In the genomic region with DNA sequence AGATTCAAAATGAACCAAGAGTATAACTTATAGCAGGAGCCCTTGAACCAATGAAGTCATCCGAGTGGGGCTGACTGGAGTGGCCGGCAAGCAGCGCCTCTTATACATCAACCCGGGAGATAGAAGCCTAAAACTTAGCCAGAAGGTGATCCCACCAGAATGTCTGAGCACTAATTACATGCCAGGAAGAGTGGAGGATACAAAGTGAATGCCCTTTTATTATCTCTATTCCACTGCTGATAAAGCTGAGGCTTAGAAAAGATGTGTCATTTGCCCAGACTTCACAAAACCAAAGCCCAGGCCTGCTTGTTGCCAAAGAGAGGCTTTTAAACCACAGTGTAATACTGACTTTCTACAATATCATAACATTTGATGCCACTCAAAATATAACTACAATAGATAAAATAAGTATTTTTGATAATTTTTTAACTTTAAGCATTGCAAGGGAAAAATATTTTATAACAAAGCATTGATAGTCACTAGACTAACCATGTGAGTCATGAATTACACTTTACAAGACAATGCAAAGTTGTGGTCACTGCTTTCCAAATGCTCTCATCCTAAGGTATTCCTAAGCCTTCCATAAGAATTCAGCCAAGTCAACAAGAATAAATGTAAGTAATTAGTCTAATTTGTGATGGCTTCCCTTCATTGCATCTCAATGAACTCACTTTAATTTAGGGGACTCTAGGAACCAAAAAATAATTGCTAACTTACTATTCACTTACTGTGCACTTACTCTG, we compare ENCODE assay signal across 18 cellular contexts. TPM values are rescaled to one million over a fixed set of nuclear protein-coding genes. Genes with fewer than 3 reads are reported as not detected.
A peak's percentile ranks its signal among the peaks of the same experiment; 100 is the strongest.
DNase-seq lines count a peak whose midpoint lies in the region; ATAC-seq, FAIRE-seq and TF ChIP-seq lines count a peak whose summit lies in the region.
"Had no signal": no experiment of that assay in that cellular context is flagged by ENCODE, and none has a peak within 500 bp of the region (broad histone marks: within the 10 kb centered on the region; RNA-seq: fewer than 3 reads in every experiment).

No MANE protein-coding gene starts in this region.

- peak; percentile 92 for FAIRE-seq in astrocyte (lab: Jason Lieb, UNC)
- no peak for FAIRE-seq in urothelium cell line (lab: Jason Lieb, UNC)

- CTCF ChIA-PET in MCF 10A (lab: Yijun Ruan, JAX): no interaction called here

- H2AFZ ChIP-seq in astrocyte (ENCODE audit: low read depth, low read length): peak overlapping the region; percentile 13

- no peaks in the 10 kb centered on the region for H3K4me1 Mint-ChIP-seq in MCF 10A (ENCODE audit: insufficient read depth, unreplicated experiment)
- H3K4me1 Mint-ChIP-seq in astrocyte (ENCODE audit: low read depth, unreplicated experiment): peaks cover 48% of the 10 kb centered on the region

- peak; percentile 31 for DNase-seq in MCF 10A (ENCODE audit: unreplicated experiment)
- no peak for DNase-seq in breast epithelium (ENCODE audit: low spot score in 2 of 2)
- peak; percentile 94 for DNase-seq in astrocyte (ENCODE audit: low read depth)
- peak; percentile 16 for DNase-seq in hepatic stellate cell (ENCODE audit: low spot score)
- DNase-seq in urothelium cell line (ENCODE audit: low spot score): peak; percentile 60
- DNase-seq in Kasumi-1 (lab: John Stamatoyannopoulos, UW): no peak
- DNase-seq: activated naive CD4-positive, alpha-beta T cell; cerebellar nuclear complex; KBM-7; NCI-H2081; NCI-H748 treated with DMSO at 0.1 percent for 48 hours; occipital lobe; SIG-M5; tibial artery had no signal

- H3K4me3 Mint-ChIP-seq in MCF 10A (ENCODE audit: unreplicated experiment) (no peak overlapping the region), astrocyte (ENCODE audit: unreplicated experiment) (no peak overlapping the region)

- H3K36me3 ChIP-seq in breast epithelium (no peaks in the 10 kb centered on the region), astrocyte (ENCODE audit: insufficient read depth, low read length) (no peaks in the 10 kb centered on the region)
- H3K36me3 ChIP-seq: tibial artery had no signal

- H3K9me3 ChIP-seq in breast epithelium (no peaks in the 10 kb centered on the region), astrocyte (ENCODE audit: insufficient read depth, low read depth, low read length) (no peaks in the 10 kb centered on the region)
- H3K9me3 ChIP-seq: tibial artery had no signal

- H3K9ac ChIP-seq in astrocyte (ENCODE audit: low read length): peak overlapping the region; percentile 38

- H3K27me3 Mint-ChIP-seq in MCF 10A (ENCODE audit: insufficient read depth, unreplicated experiment) (no peaks in the 10 kb centered on the region), astrocyte (ENCODE audit: low read depth, unreplicated experiment) (no peaks in the 10 kb centered on the region)

- BruUV-seq in MCF 10A (replicated peaks; lab: Mats Ljungman, UMichigan): no TSS peak

- H3K9me3 Mint-ChIP-seq in MCF 10A (ENCODE audit: unreplicated experiment) (no peaks in the 10 kb centered on the region), astrocyte (ENCODE audit: unreplicated experiment) (no peaks in the 10 kb centered on the region)

- H3K4me2 ChIP-seq in astrocyte (ENCODE audit: low read length): peak overlapping the region; percentile 65

- H3K79me2 ChIP-seq in astrocyte (ENCODE audit: insufficient read depth, low read length): no peaks in the 10 kb centered on the region

- H3K27ac Mint-ChIP-seq in MCF 10A (ENCODE audit: low read depth, unreplicated experiment): peak overlapping the region; percentile 27
- peak overlapping the region; percentile 80 for H3K27ac Mint-ChIP-seq in astrocyte (ENCODE audit: unreplicated experiment)

- H3K36me3 Mint-ChIP-seq in MCF 10A (ENCODE audit: insufficient read depth, unreplicated experiment) (no peaks in the 10 kb centered on the region), astrocyte (ENCODE audit: low read depth, unreplicated experiment) (no peaks in the 10 kb centered on the region)

- H3K4me1 ChIP-seq in breast epithelium (no peaks in the 10 kb centered on the region), astrocyte (ENCODE audit: insufficient read depth, low read length) (peaks cover 49% of the 10 kb centered on the region)

- ATAC-seq in HG03460 (IDR thresholded peaks at IDR 0.05; ENCODE audit: unreplicated experiment): no peak
- ATAC-seq in HG02884 (IDR thresholded peaks at IDR 0.05; ENCODE audit: unreplicated experiment): no peak

- no peaks in the 10 kb centered on the region for H3K27me3 ChIP-seq in breast epithelium
- no peaks in the 10 kb centered on the region for H3K27me3 ChIP-seq in astrocyte (ENCODE audit: insufficient read depth, low read length)
- H3K27me3 ChIP-seq: tibial artery had no signal

- POLR2A ChIA-PET in MCF 10A (lab: Yijun Ruan, JAX): no interaction called here

- H3K4me3 ChIP-seq in breast epithelium (no peak overlapping the region), astrocyte (ENCODE audit: insufficient read depth, low read depth, low read length) (no peak overlapping the region)
- H3K4me3 ChIP-seq: tibial artery had no signal

- TF ChIP-seq POLR2A in breast epithelium (IDR thresholded peaks at IDR 0.05): no peak

- H3K27ac ChIP-seq in breast epithelium (no peak overlapping the region), astrocyte (ENCODE audit: low read depth, low read length) (peak overlapping the region; percentile 81)
- H3K27ac ChIP-seq: 22Rv1, epithelial cell of prostate, tibial artery had no signal

- H4K20me1 ChIP-seq in astrocyte (ENCODE audit: insufficient read depth, low read length): no peaks in the 10 kb centered on the region

- TF ChIP-seq CTCF in MCF 10A (IDR thresholded peaks at IDR 0.05; ENCODE audit: unreplicated experiment): no peak
- no peak for TF ChIP-seq CTCF in breast epithelium (IDR thresholded peaks at IDR 0.05)
- no peak for TF ChIP-seq CTCF in astrocyte (IDR thresholded peaks at IDR 0.05; ENCODE audit: insufficient read depth, low read depth, low read length)

- intact Hi-C loops in MCF 10A (cut with micrococcal nuclease): no loop called here
- intact Hi-C loops in breast epithelium (cut with DNase I; ENCODE audit: low total_unique reads): no loop called here

RNA-seq across cellular contexts. Expression of a gene that starts 58.6 kb away (rescaled TPM):
- 10.9 and 12.2 TPM in 2 replicates for total RNA-seq in MCF 10A (2022)
- 100 to 1,000 TPM in 2 of 3 donors, 10 to 100 TPM in 1; 89.5 to 166 (median 125) TPM for total RNA-seq in breast epithelium
- 64.6 and 66.0 TPM in 2 replicates for total RNA-seq in astrocyte

Comparison
In these comparisons a context has a peak if more than half of its experiments do, and no peak if none do; other contexts are left out.
1. DNase-seq: peak in MCF 10A (single experiment), astrocyte (single experiment), hepatic stellate cell (single experiment) and urothelium cell line (single experiment); none in breast epithelium (0 of 2) and Kasumi-1 (0 of 2).